Comparison of ENCODE assay signal across 16 cellular contexts in the genomic region with DNA sequence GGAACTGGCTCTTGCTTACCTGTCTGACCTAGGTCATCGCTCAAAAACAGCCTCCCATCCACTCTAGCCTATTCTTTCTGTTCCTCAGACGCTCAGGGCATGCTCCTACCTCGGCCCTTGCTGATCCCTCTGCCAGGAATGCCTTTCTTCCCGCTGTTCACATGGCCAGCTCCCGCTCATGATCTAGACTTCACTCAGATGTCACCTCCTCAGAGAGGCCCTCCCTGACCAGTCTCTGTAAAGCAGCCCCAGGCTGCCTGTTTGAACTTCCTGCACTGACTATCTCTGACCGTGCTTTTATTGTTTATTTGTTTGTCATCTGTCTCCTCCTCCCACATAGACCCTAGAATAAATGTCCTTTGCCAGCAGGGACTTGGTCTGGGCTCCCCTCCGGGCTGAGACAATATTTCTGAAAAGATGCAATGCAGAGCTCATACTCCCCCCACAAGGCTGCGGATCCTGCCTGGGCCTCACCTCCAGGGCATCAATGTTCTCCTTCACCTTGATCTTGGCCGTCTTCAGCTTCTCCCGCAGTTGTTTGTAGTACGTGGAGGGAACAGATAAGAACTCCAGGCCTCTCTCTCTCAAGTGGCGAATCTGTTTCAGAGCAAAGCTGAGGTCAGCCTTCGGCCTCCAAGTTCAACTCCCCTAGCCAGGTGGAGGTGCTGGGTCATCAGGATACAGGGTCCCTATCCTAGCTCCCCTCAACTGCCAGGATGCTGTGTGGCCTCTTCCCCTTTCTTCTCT. TPM values are rescaled to one million over a fixed set of nuclear protein-coding genes. Genes with fewer than 3 reads are reported as not detected.
DNase-seq lines count a peak whose midpoint lies in the region; ATAC-seq lines count a peak whose summit lies in the region.
"Had no signal": no experiment of that assay in that cellular context is flagged by ENCODE, and none has a peak within 500 bp of the region (broad histone marks: within the 10 kb centered on the region; RNA-seq: fewer than 3 reads in every experiment).

No MANE protein-coding gene starts in this region.

- H2BK120ac ChIP-seq in mesenchymal stem cell (ENCODE audit: low read depth, low read length) (no peak overlapping the region), trophoblast cell (ENCODE audit: insufficient read depth, low read length, poor library complexity) (no peak overlapping the region)

- H4K91ac ChIP-seq in mesenchymal stem cell (ENCODE audit: low read length) (peak overlapping the region; percentile 68), trophoblast cell (ENCODE audit: low read depth, low read length) (no peak overlapping the region)

- no peak for DNase-seq in activated T-cell treated with anti-CD3 and anti-CD28 coated beads, Interleukin-2, amount 50 U/mL, for 24 hours
- DNase-seq in activated T-cell treated with anti-CD3 and anti-CD28 coated beads, Interleukin-2, amount 50 U/mL, for 72 hours = no peak
- peak; percentile 18 for DNase-seq in NCI-H69 (lab: John Stamatoyannopoulos, UW)
- DNase-seq in mesenchymal stem cell = no peak
- DNase-seq in trophoblast cell = peak in 1 of 2 donors; percentile 19
- no peak for DNase-seq in KG1 (lab: John Stamatoyannopoulos, UW)
- DNase-seq: GF-D8, KBM-7, NCI-H1092, NCI-H146, NCI-H2081 treated with DMSO at 0.1 percent for 48 hours, NCI-H510A had no signal

- H3K9me3 Mint-ChIP-seq in activated T-cell treated with anti-CD3 and anti-CD28 coated beads, Interleukin-2, amount 50 U/mL, for 24 hours = no peaks in the 10 kb centered on the region
- no peaks in the 10 kb centered on the region for H3K9me3 Mint-ChIP-seq in activated T-cell treated with anti-CD3 and anti-CD28 coated beads, Interleukin-2, amount 50 U/mL, for 72 hours

- peaks cover 3% of the 10 kb centered on the region for H3K4me1 ChIP-seq in mesenchymal stem cell (ENCODE audit: control insufficient read depth, insufficient read depth, low read depth, low read length)
- H3K4me1 ChIP-seq in trophoblast cell (ENCODE audit: control insufficient read depth in 1 of 2, insufficient read depth in 2 of 2, low read length in 2 of 2) = peaks cover 0 to 9% of the 10 kb centered on the region in 2 experiments

- H3K36me3 ChIP-seq in mesenchymal stem cell (ENCODE audit: control insufficient read depth in 1 of 2, insufficient read depth in 2 of 2, low read depth in 1 of 2, low read length in 2 of 2) (no peaks in the 10 kb centered on the region), trophoblast cell (ENCODE audit: control insufficient read depth in 1 of 2, insufficient read depth in 2 of 2, low read length in 2 of 2) (no peaks in the 10 kb centered on the region)
- H3K36me3 ChIP-seq: BLaER1 treated with 17β-estradiol and CSF1 and Interleukin-3, amounts not matched to agents 10 nM and 100 nM had no signal

- H2BK12ac ChIP-seq in mesenchymal stem cell (ENCODE audit: low read length in 2 of 2) (no peak overlapping the region), trophoblast cell (ENCODE audit: low read length) (no peak overlapping the region)

- H2BK5ac ChIP-seq in mesenchymal stem cell (ENCODE audit: low read depth, low read length, poor library complexity, severe bottlenecking) (no peak overlapping the region), trophoblast cell (ENCODE audit: low read depth, low read length, poor library complexity) (no peak overlapping the region)

- peak overlapping the region; percentile 42 for H2AFZ ChIP-seq in mesenchymal stem cell (ENCODE audit: low read depth, low read length)
- H2AFZ ChIP-seq in trophoblast cell (ENCODE audit: insufficient read depth, low read length, poor library complexity) = peak overlapping the region; percentile 17

- no peak overlapping the region for H4K12ac ChIP-seq in trophoblast cell (ENCODE audit: low read depth, low read length)

- H3K4me3 ChIP-seq in mesenchymal stem cell (ENCODE audit: insufficient read depth in 1 of 2, low read depth in 1 of 2, low read length in 2 of 2) (no peak overlapping the region), trophoblast cell (ENCODE audit: low read depth, low read length) (no peak overlapping the region)
- H3K4me3 ChIP-seq: BLaER1 treated with 17β-estradiol and CSF1 and Interleukin-3, amounts not matched to agents 10 nM and 100 nM had no signal

- H3K9ac ChIP-seq in mesenchymal stem cell (ENCODE audit: low read length) (no peak overlapping the region), trophoblast cell (ENCODE audit: low read length) (no peak overlapping the region)
- H3K9ac ChIP-seq: BLaER1 treated with 17β-estradiol and CSF1 and Interleukin-3, amounts not matched to agents 10 nM and 100 nM had no signal

- H3K4ac ChIP-seq in mesenchymal stem cell (ENCODE audit: low read depth in 1 of 2, low read length in 2 of 2) (no peak overlapping the region), trophoblast cell (ENCODE audit: low read depth, low read length) (no peak overlapping the region)

- no peak overlapping the region for H3K27ac ChIP-seq in mesenchymal stem cell (ENCODE audit: low read length, poor library complexity, severe bottlenecking)
- no peak overlapping the region for H3K27ac ChIP-seq in trophoblast cell (ENCODE audit: low read depth, low read length)
- H3K27ac ChIP-seq: BLaER1 treated with 17β-estradiol and CSF1 and Interleukin-3, amounts not matched to agents 10 nM and 100 nM had no signal

- H2AK5ac ChIP-seq in mesenchymal stem cell (ENCODE audit: low read length, severe bottlenecking) (no peak overlapping the region), trophoblast cell (ENCODE audit: low read length) (no peak overlapping the region)

- H4K8ac ChIP-seq in mesenchymal stem cell (ENCODE audit: low read length) = peak overlapping the region; percentile 27
- H4K8ac ChIP-seq in trophoblast cell (ENCODE audit: low read depth, low read length) = no peak overlapping the region

- H2BK15ac ChIP-seq in mesenchymal stem cell (ENCODE audit: low read depth, poor library complexity, severe bottlenecking) = peak overlapping the region; percentile 28

- H3K4me1 Mint-ChIP-seq in activated T-cell treated with anti-CD3 and anti-CD28 coated beads, Interleukin-2, amount 50 U/mL, for 24 hours (ENCODE audit: low read depth) = peaks cover 18% of the 10 kb centered on the region
- H3K4me1 Mint-ChIP-seq in activated T-cell treated with anti-CD3 and anti-CD28 coated beads, Interleukin-2, amount 50 U/mL, for 72 hours (ENCODE audit: low read depth) = peaks cover 18% of the 10 kb centered on the region

- H3K9me3 ChIP-seq in mesenchymal stem cell (ENCODE audit: control insufficient read depth, low read length) (no peaks in the 10 kb centered on the region), trophoblast cell (ENCODE audit: insufficient read depth, low read depth, low read length) (no peaks in the 10 kb centered on the region)
- H3K9me3 ChIP-seq: BLaER1 treated with 17β-estradiol and CSF1 and Interleukin-3, amounts not matched to agents 10 nM and 100 nM had no signal

- H3K27me3 Mint-ChIP-seq in activated T-cell treated with anti-CD3 and anti-CD28 coated beads, Interleukin-2, amount 50 U/mL, for 24 hours = no peaks in the 10 kb centered on the region
- H3K27me3 Mint-ChIP-seq in activated T-cell treated with anti-CD3 and anti-CD28 coated beads, Interleukin-2, amount 50 U/mL, for 72 hours (ENCODE audit: low read depth) = no peaks in the 10 kb centered on the region

- H3K4me2 ChIP-seq in mesenchymal stem cell (ENCODE audit: low read length, poor library complexity, severe bottlenecking) (no peak overlapping the region), trophoblast cell (ENCODE audit: low read length) (no peak overlapping the region)
- H3K4me2 ChIP-seq: BLaER1 treated with 17β-estradiol and CSF1 and Interleukin-3, amounts not matched to agents 10 nM and 100 nM had no signal

- H3K27me3 ChIP-seq in mesenchymal stem cell (ENCODE audit: control insufficient read depth in 1 of 2, insufficient read depth in 1 of 2, low read length in 2 of 2) (no peaks in the 10 kb centered on the region), trophoblast cell (ENCODE audit: insufficient read depth, low read length) (no peaks in the 10 kb centered on the region)
- H3K27me3 ChIP-seq: BLaER1 treated with 17β-estradiol and CSF1 and Interleukin-3, amounts not matched to agents 10 nM and 100 nM had no signal

- no peak overlapping the region for H3K4me3 Mint-ChIP-seq in activated T-cell treated with anti-CD3 and anti-CD28 coated beads, Interleukin-2, amount 50 U/mL, for 24 hours
- no peak overlapping the region for H3K4me3 Mint-ChIP-seq in activated T-cell treated with anti-CD3 and anti-CD28 coated beads, Interleukin-2, amount 50 U/mL, for 72 hours

- H3K27ac Mint-ChIP-seq in activated T-cell treated with anti-CD3 and anti-CD28 coated beads, Interleukin-2, amount 50 U/mL, for 24 hours = peak overlapping the region; percentile 8
- no peak overlapping the region for H3K27ac Mint-ChIP-seq in activated T-cell treated with anti-CD3 and anti-CD28 coated beads, Interleukin-2, amount 50 U/mL, for 72 hours

- H3K36me3 Mint-ChIP-seq in activated T-cell treated with anti-CD3 and anti-CD28 coated beads, Interleukin-2, amount 50 U/mL, for 24 hours (ENCODE audit: low read depth) = peaks cover 3% of the 10 kb centered on the region
- no peaks in the 10 kb centered on the region for H3K36me3 Mint-ChIP-seq in activated T-cell treated with anti-CD3 and anti-CD28 coated beads, Interleukin-2, amount 50 U/mL, for 72 hours (ENCODE audit: insufficient read depth in 2 of 2)

- peak overlapping the region in 1 of 2 experiments; percentile 17 for H3K18ac ChIP-seq in mesenchymal stem cell (ENCODE audit: low read depth in 1 of 2, low read length in 2 of 2)
- H3K18ac ChIP-seq in trophoblast cell (ENCODE audit: low read length) = no peak overlapping the region

- WGBS in mesenchymal stem cell = 55% methylated on average over 13 of the region's 13 CpGs
- no CpG with 5 or more reads among the region's 13 CpGs for WGBS in trophoblast cell (ENCODE audit: extremely low coverage, insufficient coverage, insufficient read length)

- H3K14ac ChIP-seq in mesenchymal stem cell (ENCODE audit: low read length in 2 of 2) (no peak overlapping the region), trophoblast cell (ENCODE audit: low read length) (no peak overlapping the region)

- ATAC-seq in activated T-cell treated with anti-CD3 and anti-CD28 coated beads, Interleukin-2, amount 50 U/mL, for 72 hours (replicated peaks in 1 of 2) = no peak
- no peak for ATAC-seq in GM18511 (IDR thresholded peaks at IDR 0.05; ENCODE audit: unreplicated experiment)
- ATAC-seq in HG03571 (IDR thresholded peaks at IDR 0.05; ENCODE audit: unreplicated experiment) = no peak

- H3K79me1 ChIP-seq in mesenchymal stem cell (replicated peaks; ENCODE audit: low read length, poor library complexity, severe bottlenecking) = no peaks in the 10 kb centered on the region
- peaks cover 3% of the 10 kb centered on the region for H3K79me1 ChIP-seq in trophoblast cell (ENCODE audit: low read length)

- no peak overlapping the region for H3K23ac ChIP-seq in mesenchymal stem cell (ENCODE audit: low read length in 2 of 2)
- H3K23ac ChIP-seq in trophoblast cell (ENCODE audit: low read length) = no peak overlapping the region

- peaks cover 2% of the 10 kb centered on the region for H3K79me2 ChIP-seq in trophoblast cell (ENCODE audit: control insufficient read depth, insufficient read depth, low read length, poor library complexity)

RNA-seq across cellular contexts. Expression of a gene that starts 15.2 kb away (rescaled TPM):
- not detected for total RNA-seq in activated T-cell treated with anti-CD3 and anti-CD28 coated beads, Interleukin-2, amount 50 U/mL, for 72 hours
- polyA plus RNA-seq in mesenchymal stem cell (2013, experiment 1 of 2) = 0.48 TPM
- polyA plus RNA-seq in mesenchymal stem cell (2013, experiment 2 of 2) = 0.47 TPM
- polyA plus RNA-seq in trophoblast cell (2013) = 2.5 TPM in 2 replicates
- total RNA-seq: SK-MEL-5 had no signal

RNA-seq across cellular contexts. Expression of a gene that starts 39.6 kb away (rescaled TPM):
- total RNA-seq in activated T-cell treated with anti-CD3 and anti-CD28 coated beads, Interleukin-2, amount 50 U/mL, for 72 hours = 10 to 100 TPM; 20.3 to 21.2 TPM
- 10.4 TPM for polyA plus RNA-seq in mesenchymal stem cell (2013, experiment 1 of 2)
- 9.3 TPM for polyA plus RNA-seq in mesenchymal stem cell (2013, experiment 2 of 2)
- polyA plus RNA-seq in trophoblast cell (2013) = 19.3 and 19.5 TPM in 2 replicates

RNA-seq across cellular contexts. Expression of a gene that starts 45.2 kb away (rescaled TPM):
- total RNA-seq in activated T-cell treated with anti-CD3 and anti-CD28 coated beads, Interleukin-2, amount 50 U/mL, for 72 hours = 10 to 100 TPM; 56.9 to 85.7 TPM
- 55.2 TPM for polyA plus RNA-seq in mesenchymal stem cell (2013, experiment 1 of 2)
- polyA plus RNA-seq in mesenchymal stem cell (2013, experiment 2 of 2) = 55.8 TPM
- polyA plus RNA-seq in trophoblast cell (2013) = 45.6 and 47.7 TPM in 2 replicates

RNA-seq across cellular contexts. Expression of a gene that starts 49.9 kb away (rescaled TPM):
- total RNA-seq in activated T-cell treated with anti-CD3 and anti-CD28 coated beads, Interleukin-2, amount 50 U/mL, for 72 hours = 100 to 1,000 TPM; 154 to 165 TPM
- polyA plus RNA-seq in mesenchymal stem cell (2013, experiment 1 of 2) = 15.0 TPM
- polyA plus RNA-seq in mesenchymal stem cell (2013, experiment 2 of 2) = 14.2 TPM
- polyA plus RNA-seq in trophoblast cell (2013) = 10.9 and 11.1 TPM in 2 replicates
